ENCODE assay signal across 15 cellular contexts in the genomic region with DNA sequence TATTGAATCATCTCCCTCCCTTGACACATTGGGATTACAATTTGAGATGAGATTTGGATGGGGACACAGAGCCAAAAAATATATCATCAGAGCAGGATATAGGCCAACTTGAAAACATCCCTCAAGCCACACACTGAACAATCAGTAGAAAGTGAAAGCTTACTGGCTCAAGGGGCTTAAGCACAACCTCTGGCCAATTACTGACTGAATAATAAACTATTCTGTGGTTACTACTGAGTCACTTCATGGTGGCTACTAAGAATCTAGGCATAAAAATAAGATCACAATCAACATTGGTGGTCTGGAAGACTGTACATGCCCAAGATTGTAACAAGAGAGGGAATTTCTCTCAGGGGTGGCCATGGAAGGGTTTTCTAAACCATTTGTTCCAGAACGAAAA. TPM values are rescaled to one million over a fixed set of nuclear protein-coding genes. Genes with fewer than 3 reads are reported as not detected.
DNase-seq lines count a peak whose midpoint lies in the region; ATAC-seq and TF ChIP-seq lines count a peak whose summit lies in the region.
"Had no signal": no experiment of that assay in that cellular context is flagged by ENCODE, and none has a peak within 500 bp of the region (broad histone marks: within the 10 kb centered on the region; RNA-seq: fewer than 3 reads in every experiment).

No MANE protein-coding gene starts in this region.

- peaks cover 4 to 11% of the 10 kb centered on the region in 2 experiments for H3K9me3 ChIP-seq in CD4-positive, CD25-positive, alpha-beta regulatory T cell (ENCODE audit: control insufficient read depth in 2 of 2, low read length in 2 of 2)
- H3K9me3 ChIP-seq in Loucy (ENCODE audit: insufficient read depth, low read depth, low read length) = peaks cover 7% of the 10 kb centered on the region; the same call in 1 of the 2 replicates

- peaks cover 9% of the 10 kb centered on the region for H3K4me1 ChIP-seq in CD4-positive, CD25-positive, alpha-beta regulatory T cell (ENCODE audit: control insufficient read depth, insufficient read depth, low read length, poor library complexity, severe bottlenecking)
- H3K4me1 ChIP-seq in Loucy (ENCODE audit: insufficient read depth, low read length, poor library complexity, severe bottlenecking) = peaks cover 17% of the 10 kb centered on the region

- no peak for ATAC-seq in CD4-positive, CD25-positive, alpha-beta regulatory T cell (ENCODE audit: low read depth in 2 of 2)
- ATAC-seq in GM18907 (IDR thresholded peaks at IDR 0.05; ENCODE audit: unreplicated experiment) (peak; percentile 77), GM21390 (IDR thresholded peaks at IDR 0.05; ENCODE audit: unreplicated experiment) (no peak), GM21367 (IDR thresholded peaks at IDR 0.05; ENCODE audit: unreplicated experiment) (no peak)
- ATAC-seq: HCT116 had no signal

- peak overlapping the region; percentile 43 for H3K4me3 ChIP-seq in CD4-positive, CD25-positive, alpha-beta regulatory T cell (ENCODE audit: low read depth, low read length)
- H3K4me3 ChIP-seq in Loucy (ENCODE audit: low read length, poor library complexity, severe bottlenecking) = peak overlapping the region; percentile 3
- H3K4me3 ChIP-seq: cardiac muscle cell had no signal

- H3K27ac Mint-ChIP-seq in CD4-positive, CD25-positive, alpha-beta regulatory T cell = peak overlapping the region; percentile 21 to 63 (median 59)

- no peaks in the 10 kb centered on the region for H3K27me3 ChIP-seq in CD4-positive, CD25-positive, alpha-beta regulatory T cell (ENCODE audit: control insufficient read depth, insufficient read depth, low read length)
- H3K27me3 ChIP-seq in Loucy (ENCODE audit: insufficient read depth, low read length, poor library complexity, severe bottlenecking) = no peaks in the 10 kb centered on the region
- H3K27me3 ChIP-seq: cardiac muscle cell had no signal

- H3K4me1 Mint-ChIP-seq in CD4-positive, CD25-positive, alpha-beta regulatory T cell = peaks cover 0 to 33% (median 6%) of the 10 kb centered on the region in 4 donors

- H3K36me3 Mint-ChIP-seq in CD4-positive, CD25-positive, alpha-beta regulatory T cell = no peaks in the 10 kb centered on the region

- in situ Hi-C loops in ACHN (cut with HindIII; ENCODE audit: low pct_ligation_motif_present, low pct_unique_long_range_greater_than_20kb, low sequenced_read_pairs) = no loop called here

- H3K27ac ChIP-seq in CD4-positive, CD25-positive, alpha-beta regulatory T cell (ENCODE audit: insufficient read depth, low read length, poor library complexity, severe bottlenecking) = no peak overlapping the region
- H3K27ac ChIP-seq: cardiac muscle cell had no signal

- peak in 1 of 3 donors; percentile 37 for DNase-seq in CD4-positive, CD25-positive, alpha-beta regulatory T cell
- peak; percentile 9 for DNase-seq in fibroblast of the conjunctiva (ENCODE audit: low read depth)
- no peak for DNase-seq in ACHN
- no peak for DNase-seq in NCI-H526 (lab: John Stamatoyannopoulos, UW)
- DNase-seq: activated naive CD4-positive, alpha-beta T cell treated with anti-CD3 and anti-CD28 coated beads, Interleukin-2, amount 50 U/mL, for 16 hours; NCI-H1694 treated with DMSO at 0.1 percent for 48 hours; NCI-H526 treated with DMSO at 0.1 percent for 48 hours; trophoblast cell had no signal

- H3K79me2 ChIP-seq in Loucy (ENCODE audit: insufficient read depth, low read length) = no peaks in the 10 kb centered on the region

- no peaks in the 10 kb centered on the region for H4K20me1 ChIP-seq in Loucy (ENCODE audit: insufficient read depth, low read length, poor library complexity, severe bottlenecking)

- H3F3A ChIP-seq in Loucy (ENCODE audit: low read depth) = no peaks in the 10 kb centered on the region

- H3K4me3 Mint-ChIP-seq in CD4-positive, CD25-positive, alpha-beta regulatory T cell = no peak overlapping the region

- no peaks in the 10 kb centered on the region for H3K27me3 Mint-ChIP-seq in CD4-positive, CD25-positive, alpha-beta regulatory T cell

- peaks cover 0 to 5% (median 0%) of the 10 kb centered on the region in 7 donors for H3K9me3 Mint-ChIP-seq in CD4-positive, CD25-positive, alpha-beta regulatory T cell

- no peak for TF ChIP-seq CTCF in Loucy (conservative IDR thresholded peaks at IDR 0.05; ENCODE audit: low read length)

- peak overlapping the region; percentile 57 for H3K4me2 ChIP-seq in Loucy (ENCODE audit: low read depth, low read length, poor library complexity, severe bottlenecking)

- H3K9ac ChIP-seq in Loucy (ENCODE audit: low read depth, low read length, poor library complexity, severe bottlenecking) = no peak overlapping the region

- no peaks in the 10 kb centered on the region for H3K36me3 ChIP-seq in CD4-positive, CD25-positive, alpha-beta regulatory T cell (ENCODE audit: control insufficient read depth, insufficient read depth, low read length)
- H3K36me3 ChIP-seq in Loucy (ENCODE audit: insufficient read depth, low read length) = no peaks in the 10 kb centered on the region
- H3K36me3 ChIP-seq: cardiac muscle cell had no signal

- H2AFZ ChIP-seq in Loucy (ENCODE audit: low read length) = peak overlapping the region; percentile 69

- H3K9me2 ChIP-seq in Loucy (replicated peaks; ENCODE audit: low read depth, low read length) = no peaks in the 10 kb centered on the region

RNA-seq across cellular contexts. Expression of a gene that starts 27.4 kb away (rescaled TPM):
- total RNA-seq in CD4-positive, CD25-positive, alpha-beta regulatory T cell = 58.3 TPM
- 10 to 100 TPM in 1 of 4 donors, 1 to 10 TPM in 3; 6.3 to 14.8 (median 7.6) TPM for polyA plus RNA-seq in CD4-positive, CD25-positive, alpha-beta regulatory T cell
- total RNA-seq: cardiac muscle cell had no signal
- polyA plus RNA-seq: cardiac muscle cell, keratinocyte had no signal
